1 cellular context compared by ENCODE assay signal in the genomic region with DNA sequence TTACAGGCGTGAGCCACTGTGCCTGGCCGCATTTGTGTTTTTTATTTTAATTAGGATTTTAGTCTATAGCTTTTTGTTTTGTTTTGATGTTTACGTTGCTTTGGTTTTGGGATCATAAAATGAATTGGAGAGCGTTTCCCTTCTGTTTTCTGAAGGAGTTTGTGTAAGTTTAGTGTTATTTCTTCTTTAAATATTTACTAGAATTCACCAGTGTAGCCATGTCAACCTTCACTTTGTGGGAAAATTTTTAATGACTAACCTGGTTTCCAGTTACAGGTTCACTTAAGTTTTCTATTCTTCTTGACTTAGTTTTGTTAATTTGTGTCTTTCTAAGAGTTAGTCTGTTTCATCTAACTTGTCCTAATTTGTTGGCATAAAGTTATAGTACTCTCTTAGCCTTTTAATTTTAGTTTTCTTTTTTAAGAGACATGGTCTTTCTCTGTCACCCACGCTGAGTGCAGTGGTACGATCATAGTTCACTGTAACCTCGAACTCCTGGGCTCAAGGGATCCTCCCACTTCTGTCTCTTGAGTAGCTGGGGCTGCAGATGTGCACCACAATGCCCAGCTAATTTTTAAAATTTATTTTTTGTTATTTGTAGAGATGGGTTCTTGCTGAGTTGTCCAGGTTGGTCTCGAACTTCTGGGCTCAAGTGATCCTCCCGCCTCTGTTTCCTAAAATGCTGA.
TF ChIP-seq lines count a peak whose summit lies in the region.

No MANE protein-coding gene starts in this region.

TF ChIP-seq in IMR-90, 13 proteins besides CTCF, POLR2A, EP300 and RAD21 (continued from another document):
- TF ChIP-seq MAFK (IDR thresholded peaks at IDR 0.05; ENCODE audit: low read depth, low read length): no peak
